Comparison of ENCODE assay signal across 20 cellular contexts in genomic region chr11:19631657-19632325, GRCh38.
A peak's percentile ranks its signal among the peaks of the same experiment; 100 is the strongest.
DNase-seq lines count a peak whose midpoint lies in the region; TF ChIP-seq lines count a peak whose summit lies in the region.
"Had no signal": no experiment of that assay in that cellular context is flagged by ENCODE, and none has a peak within 500 bp of the region (broad histone marks: within the 10 kb centered on the region; RNA-seq: fewer than 3 reads in every experiment).

No MANE protein-coding gene starts in this region.

- TF ChIP-seq CTCF in Loucy (conservative IDR thresholded peaks at IDR 0.05; ENCODE audit: low read length) (no peak), ascending aorta (IDR thresholded peaks at IDR 0.05) (no peak), fibroblast of the aortic adventitia (IDR thresholded peaks at IDR 0.05; ENCODE audit: insufficient read depth, low read length) (no peak)

- H3K9me3 ChIP-seq in Loucy (ENCODE audit: insufficient read depth, low read depth, low read length), result no peaks in the 10 kb centered on the region
- no peaks in the 10 kb centered on the region for H3K9me3 ChIP-seq in ascending aorta
- H3K9me3 ChIP-seq: vagina had no signal

- no peaks in the 10 kb centered on the region for H3K9me2 ChIP-seq in Loucy (replicated peaks; ENCODE audit: low read depth, low read length)

- H3K4me1 ChIP-seq in Loucy (ENCODE audit: insufficient read depth, low read length, poor library complexity, severe bottlenecking), result peaks cover 43% of the 10 kb centered on the region
- H3K4me1 ChIP-seq in ascending aorta, result peaks cover 21 to 58% of the 10 kb centered on the region in 2 donors

- peak; percentile 83 for DNase-seq in A172 (ENCODE audit: low spot score)
- DNase-seq in ascending aorta (ENCODE audit: low spot score in 2 of 2), result peak in 1 of 2 donors; percentile 79
- peak; percentile 16 for DNase-seq in fibroblast of the aortic adventitia (ENCODE audit: low read depth)
- no peak for DNase-seq in NCI-H524 treated with DMSO at 0.1 percent for 48 hours (lab: John Stamatoyannopoulos, UW)
- DNase-seq in nucleus accumbens (lab: John Stamatoyannopoulos, UW), result no peak
- no peak for DNase-seq in SIG-M5 (lab: John Stamatoyannopoulos, UW)
- DNase-seq in NCI-H774 (lab: John Stamatoyannopoulos, UW), result no peak
- DNase-seq: activated CD4-positive, alpha-beta memory T cell treated with anti-CD3 and anti-CD28 coated beads, Interleukin-2, amount 10 ng/mL, durations not matched to agents 7 days and 5 days; activated T-cell treated with anti-CD3 and anti-CD28 coated beads, Interleukin-2, amount 50 U/mL, for 24 hours; dermis blood vessel endothelial cell; glutamatergic neuron; left lung; NCI-H187 treated with DMSO at 0.1 percent for 48 hours; NCI-H345; SHP77 treated with DMSO at 0.1 percent for 48 hours; T-helper 17 cell had no signal

- intact Hi-C loops in ascending aorta (cut with DNase I), result loop anchor here (5.0 kb wide), 2 partner anchors 41 to 96 kb away; no protein-coding TSS in a partner anchor

- H3K36me3 ChIP-seq in Loucy (ENCODE audit: insufficient read depth, low read length), result no peaks in the 10 kb centered on the region
- H3K36me3 ChIP-seq in ascending aorta, result no peaks in the 10 kb centered on the region
- H3K36me3 ChIP-seq: left lung, vagina had no signal

- H3F3A ChIP-seq in Loucy (ENCODE audit: low read depth), result peaks cover 15% of the 10 kb centered on the region

- H4K20me1 ChIP-seq in Loucy (ENCODE audit: insufficient read depth, low read length, poor library complexity, severe bottlenecking), result no peaks in the 10 kb centered on the region

- H3K4me3 ChIP-seq in Loucy (ENCODE audit: low read length, poor library complexity, severe bottlenecking) (no peak overlapping the region), ascending aorta (peak overlapping the region in 1 of 2 donors; percentile 13), fibroblast of the aortic adventitia (ENCODE audit: low read depth, low read length) (no peak overlapping the region)
- H3K4me3 ChIP-seq: left lung, vagina had no signal

- no peak overlapping the region for H2AFZ ChIP-seq in Loucy (ENCODE audit: low read length)

- peak overlapping the region; percentile 27 for H3K4me2 ChIP-seq in Loucy (ENCODE audit: low read depth, low read length, poor library complexity, severe bottlenecking)

- H3K27me3 ChIP-seq in Loucy (ENCODE audit: insufficient read depth, low read length, poor library complexity, severe bottlenecking) (no peaks in the 10 kb centered on the region), ascending aorta (no peaks in the 10 kb centered on the region)
- H3K27me3 ChIP-seq: left lung, vagina had no signal

- peak overlapping the region; percentile 89 to 90 for H3K27ac ChIP-seq in ascending aorta
- H3K27ac ChIP-seq: C4-2B, epithelial cell of prostate, vagina had no signal

- no peak overlapping the region for H3K9ac ChIP-seq in Loucy (ENCODE audit: low read depth, low read length, poor library complexity, severe bottlenecking)

- no peaks in the 10 kb centered on the region for H3K79me2 ChIP-seq in Loucy (ENCODE audit: insufficient read depth, low read length)

Comparison
In these comparisons a context has a peak if more than half of its experiments do, and no peak if none do; other contexts are left out.
1. DNase-seq: peak in A172 (single experiment) and fibroblast of the aortic adventitia (single experiment); none in NCI-H524 treated with DMSO at 0.1 percent for 48 hours (single experiment), nucleus accumbens (0 of 56), SIG-M5 (single experiment) and NCI-H774 (single experiment).